ENCODE assay signal across 8 cellular contexts in the genomic region with DNA sequence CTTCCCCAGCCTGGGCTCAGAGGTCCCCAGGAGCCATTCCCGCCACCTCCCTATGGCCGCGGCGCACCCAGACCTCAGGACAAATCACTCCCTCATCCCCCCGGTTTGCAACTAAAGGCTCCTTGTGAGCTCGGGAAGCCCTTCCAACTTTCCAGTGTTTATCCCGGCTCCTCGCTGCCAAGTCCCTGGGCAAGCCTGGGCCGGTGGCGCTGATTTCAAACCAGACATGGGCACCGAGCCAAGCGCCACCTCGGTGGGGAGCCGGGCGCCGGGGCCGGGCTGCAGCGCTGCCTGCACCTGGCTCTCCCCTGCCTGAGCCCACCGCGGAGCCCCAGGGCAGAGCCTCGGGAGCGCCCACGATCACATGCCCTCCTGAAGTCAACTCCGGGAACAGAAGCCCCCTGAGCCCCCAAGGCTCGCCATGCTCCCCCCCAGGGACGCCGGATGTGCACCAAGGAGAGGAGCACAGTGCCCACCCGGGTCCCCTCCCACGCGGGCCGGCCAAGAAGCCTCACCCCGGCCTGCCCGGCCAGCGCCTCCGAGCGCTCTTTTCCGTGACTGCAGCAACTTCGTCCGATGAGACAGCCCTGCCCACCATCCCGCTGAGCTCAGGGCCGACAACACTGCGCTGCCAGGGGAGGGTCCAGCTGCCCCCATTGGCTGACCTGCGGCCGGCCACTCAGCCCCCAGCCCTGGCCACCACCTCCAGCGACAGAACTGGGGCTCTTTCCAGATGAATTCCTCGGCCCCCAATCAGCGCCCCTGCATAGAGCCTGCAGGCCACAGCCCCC. TPM values are rescaled to one million over a fixed set of nuclear protein-coding genes. Genes with fewer than 3 reads are reported as not detected.
DNase-seq lines count a peak whose midpoint lies in the region; ATAC-seq and TF ChIP-seq lines count a peak whose summit lies in the region.

No MANE protein-coding gene starts in this region.

- no peaks in the 10 kb centered on the region for H3K27me3 ChIP-seq in NT2/D1 (ENCODE audit: insufficient read depth, insufficient read length)

- DNase-seq in ELR (ENCODE audit: low read depth) (peak; percentile 38), NT2/D1 (ENCODE audit: low read depth, low spot score) (no peak), GM13977 (ENCODE audit: low spot score) (no peak), T-helper 9 cell (no peak)
- DNase-seq in effector memory CD8-positive, alpha-beta T cell: no peak

- peak overlapping the region; percentile 98 to 100 (median 99) for H3K27ac Mint-ChIP-seq in nephron
- H3K27ac Mint-ChIP-seq in effector memory CD8-positive, alpha-beta T cell: peak overlapping the region in 1 of 2 donors; percentile 55

- H3K4me1 ChIP-seq in NT2/D1 (ENCODE audit: insufficient read depth, insufficient read length): peaks cover 35% of the 10 kb centered on the region

- peaks cover 23% of the 10 kb centered on the region for H3K36me3 ChIP-seq in NT2/D1 (ENCODE audit: insufficient read depth, insufficient read length, low read length)

- ATAC-seq in esophagus mucosa: peak; percentile 9
- ATAC-seq in GM19395 (IDR thresholded peaks at IDR 0.05; ENCODE audit: unreplicated experiment): no peak
- ATAC-seq in effector memory CD8-positive, alpha-beta T cell (replicated peaks): no peak

- H3K9me3 Mint-ChIP-seq in nephron: no peaks in the 10 kb centered on the region
- H3K9me3 Mint-ChIP-seq in effector memory CD8-positive, alpha-beta T cell: no peaks in the 10 kb centered on the region

- H3K9me3 ChIP-seq in NT2/D1 (ENCODE audit: insufficient read depth, low read length): no peaks in the 10 kb centered on the region

- no peaks in the 10 kb centered on the region for H3K27me3 Mint-ChIP-seq in nephron (ENCODE audit: low read depth)
- no peaks in the 10 kb centered on the region for H3K27me3 Mint-ChIP-seq in effector memory CD8-positive, alpha-beta T cell

- H3K4me3 Mint-ChIP-seq in nephron: peak overlapping the region; percentile 87 to 96 (median 92)
- H3K4me3 Mint-ChIP-seq in effector memory CD8-positive, alpha-beta T cell: no peak overlapping the region

- peaks cover 17% of the 10 kb centered on the region for H3K36me3 Mint-ChIP-seq in nephron (ENCODE audit: low read depth)
- no peaks in the 10 kb centered on the region for H3K36me3 Mint-ChIP-seq in effector memory CD8-positive, alpha-beta T cell (ENCODE audit: insufficient read depth)

- H3K9ac ChIP-seq in NT2/D1 (ENCODE audit: insufficient read length, low read depth): peak overlapping the region; percentile 47

- no peak for TF ChIP-seq CTCF in nephron (IDR thresholded peaks at IDR 0.05; ENCODE audit: unreplicated experiment in 3 of 3)
- no peak for TF ChIP-seq CTCF in GM13977 (IDR thresholded peaks at IDR 0.05; ENCODE audit: extremely low read depth, insufficient read depth, missing control alignments)

- no peak overlapping the region for H3K4me3 ChIP-seq in NT2/D1 (ENCODE audit: insufficient read length, low read depth)

- H3K4me1 Mint-ChIP-seq in nephron: peaks cover 72% of the 10 kb centered on the region
- H3K4me1 Mint-ChIP-seq in effector memory CD8-positive, alpha-beta T cell (ENCODE audit: low read depth in 2 of 2): peaks cover 10 to 20% of the 10 kb centered on the region in 2 donors

- in situ Hi-C loops in GM13977 (cut with MboI; ENCODE audit: low pct_unique_long_range_greater_than_20kb, low sequenced_read_pairs, unreplicated experiment): no loop called here

RNA-seq across cellular contexts. Expression of gene NCOR2, which starts 50.0 kb away (rescaled TPM):
- total RNA-seq in esophagus mucosa: 60.3 TPM

Comparison
In these comparisons a context has a peak if more than half of its experiments do, and no peak if none do; other contexts are left out.
1. H3K4me3 Mint-ChIP-seq: peak in nephron (3 of 3); none in effector memory CD8-positive, alpha-beta T cell (0 of 2).